ENCODE assay signal across 5 cellular contexts in genomic region chr12:130493951-130494350, GRCh38.
"Had no signal": no experiment of that assay in that cellular context is flagged by ENCODE, and none has a peak within 500 bp of the region (broad histone marks: within the 10 kb centered on the region; RNA-seq: fewer than 3 reads in every experiment).

No MANE protein-coding gene starts in this region.

- H3K4me3 ChIP-seq: K562 had no signal

- DNase-seq: IMR-90, KBM-7 had no signal

- H3K27ac ChIP-seq: HL-60 had no signal

- ATAC-seq: HepG2, K562 had no signal
